Comparison of ENCODE assay signal across 11 cellular contexts in genomic region chr2:108994250-108994649, GRCh38. TPM values are rescaled to one million over a fixed set of nuclear protein-coding genes. Genes with fewer than 3 reads are reported as not detected.
"Had no signal": no experiment of that assay in that cellular context is flagged by ENCODE, and none has a peak within 500 bp of the region (broad histone marks: within the 10 kb centered on the region; RNA-seq: fewer than 3 reads in every experiment).

No MANE protein-coding gene starts in this region.

- H3K4me1 ChIP-seq: HAP-1 had no signal

- DNase-seq: H7, HFFc6, Karpas-422, KBM-7 had no signal

- H3K36me3 ChIP-seq: HAP-1 had no signal

- H3K27ac ChIP-seq: HL-60, KMS-11 had no signal

- H3K9me3 ChIP-seq: HAP-1 had no signal

- ATAC-seq: GM23338, HCT116 had no signal

- FAIRE-seq: H1, HTR-8/SVneo had no signal

- H3K4me3 ChIP-seq: GM23338, HAP-1 had no signal

RNA-seq across cellular contexts. Expression of gene EDAR, which starts 5.2 kb away (rescaled TPM):
- total RNA-seq: GM23338, H1, HFFc6 had no signal
- polyA plus RNA-seq: GM23338, H1 had no signal
